11 cellular contexts compared by ENCODE assay signal in genomic region chr10:123808873-123809272, GRCh38.
DNase-seq lines count a peak whose midpoint lies in the region; ATAC-seq and TF ChIP-seq lines count a peak whose summit lies in the region.
"Had no signal": no experiment of that assay in that cellular context is flagged by ENCODE, and none has a peak within 500 bp of the region (broad histone marks: within the 10 kb centered on the region; RNA-seq: fewer than 3 reads in every experiment).

No MANE protein-coding gene starts in this region.

- 0 out of 2 replicates have a peak, but pooled peaks cover 2% of the 10 kb centered on the region for H3K27me3 ChIP-seq in MG63

- DNase-seq in Ammon's horn (ENCODE audit: low spot score) (peak; percentile 22), MG63 (peak; percentile 44), dedifferentiated amniotic fluid mesenchymal stem cell (ENCODE audit: extremely low spot score) (peak; percentile 86), lung microvascular endothelial cell (ENCODE audit: low read depth in 2 of 2) (peak; percentile 87 to 97), omental fat pad (ENCODE audit: low spot score) (no peak), T1000 (lab: John Stamatoyannopoulos, UW) (no peak), middle frontal gyrus (ENCODE audit: extremely low spot score, low spot score) (no peak)
- DNase-seq: activated effector memory CD4-positive, alpha-beta T cell treated with anti-CD3 and anti-CD28 coated beads, Interleukin-2, amount 50 U/mL, for 16 hours; NCI-H187 treated with DMSO at 0.1 percent for 48 hours; stimulated activated CD4-positive, alpha-beta T cell treated with anti-CD3 and anti-CD28 coated beads, Interleukin-1b, Interleukin-23, amount 100 ng/mL, for 48 hours had no signal

- H3K4me3 ChIP-seq in MG63 = no peak overlapping the region

- no peaks in the 10 kb centered on the region for H3K36me3 ChIP-seq in MG63

- H3K9me3 ChIP-seq in MG63 = peaks cover 3% of the 10 kb centered on the region; the same call in 1 of the 2 replicates

- ATAC-seq in omental fat pad (ENCODE audit: low FRiP score) (no peak), GM19452 (IDR thresholded peaks at IDR 0.05; ENCODE audit: unreplicated experiment) (no peak)

- no peak for TF ChIP-seq CTCF in omental fat pad (IDR thresholded peaks at IDR 0.05)

Comparison
In these comparisons a context has a peak if more than half of its experiments do, and no peak if none do; other contexts are left out.
1. DNase-seq: peak in Ammon's horn (single experiment), MG63 (single experiment), dedifferentiated amniotic fluid mesenchymal stem cell (single experiment) and lung microvascular endothelial cell (2 of 2); none in omental fat pad (single experiment), T1000 (single experiment) and middle frontal gyrus (single experiment).